In genomic region chr7:156791241-156791640, GRCh38 we compare ENCODE assay signal across 20 cellular contexts.
"Had no signal": no experiment of that assay in that cellular context is flagged by ENCODE, and none has a peak within 500 bp of the region (broad histone marks: within the 10 kb centered on the region; RNA-seq: fewer than 3 reads in every experiment).

No MANE protein-coding gene starts in this region.

- H3K27me3 Mint-ChIP-seq: activated naive CD8-positive, alpha-beta T cell treated with anti-CD3 and anti-CD28 coated beads, Interleukin-2, amount 50 U/mL, for 24 hours; natural killer cell treated with Interleukin-12 subunit alpha and Interleukin-12 subunit beta and Interleukin-15 and Interleukin-18, amount 100 ng/mL, for 72 hours; stimulated activated naive CD8-positive, alpha-beta T cell treated with anti-CD3 and anti-CD28 coated beads, Interleukin-15, Interleukin-2, amounts not matched to agents 100 ng/mL and 50 ng/mL, for 24 hours; T-helper 17 cell had no signal

- H3K9me3 ChIP-seq: left lung, prostate gland, spleen, tibial nerve had no signal

- H3K27ac ChIP-seq: epithelial cell of prostate, left lung, prostate gland, spleen, tibial nerve had no signal

- H3K4me1 ChIP-seq: left lung, prostate gland, spleen had no signal

- DNase-seq: activated CD4-positive, alpha-beta T cell treated with anti-CD3 and anti-CD28 coated beads for 4 hours; activated CD4-positive, alpha-beta T cell treated with anti-CD3 and anti-CD28 coated beads, Interleukin-2, amount 50 U/mL, for 48 hours; activated CD4-positive, CD25-positive, alpha-beta regulatory T cell; activated effector memory CD4-positive, alpha-beta T cell treated with anti-CD3 and anti-CD28 coated beads, Interleukin-2, amount 50 U/mL, for 16 hours; activated naive CD4-positive, alpha-beta T cell treated with anti-CD3 and anti-CD28 coated beads, Interleukin-2, amount 50 U/mL, for 16 hours; activated naive CD8-positive, alpha-beta T cell treated with anti-CD3 and anti-CD28 coated beads, Interleukin-2, amount 50 U/mL, for 24 hours; cortex of kidney; effector memory CD4-positive, alpha-beta T cell; foreskin fibroblast; kidney glomerular epithelial cell; left lung; spleen; stimulated activated CD4-positive, alpha-beta T cell treated with anti-CD3 and anti-CD28 coated beads, Interleukin-4, amount 100 ng/mL, for 1 hour; SW 1271; T-helper 17 cell had no signal

- H3K4me1 Mint-ChIP-seq: activated naive CD8-positive, alpha-beta T cell treated with anti-CD3 and anti-CD28 coated beads, Interleukin-2, amount 50 U/mL, for 24 hours had no signal

- ATAC-seq: activated naive CD8-positive, alpha-beta T cell treated with anti-CD3 and anti-CD28 coated beads, Interleukin-2, amount 50 U/mL, for 24 hours; left lung; natural killer cell treated with Interleukin-12 subunit alpha and Interleukin-12 subunit beta and Interleukin-15 and Interleukin-18, amount 100 ng/mL, for 72 hours; T-helper 17 cell had no signal

- H3K27me3 ChIP-seq: left lung, spleen, tibial nerve had no signal

- H3K9me3 Mint-ChIP-seq: activated naive CD8-positive, alpha-beta T cell treated with anti-CD3 and anti-CD28 coated beads, Interleukin-2, amount 50 U/mL, for 24 hours; natural killer cell treated with Interleukin-12 subunit alpha and Interleukin-12 subunit beta and Interleukin-15 and Interleukin-18, amount 100 ng/mL, for 72 hours; stimulated activated naive CD8-positive, alpha-beta T cell treated with anti-CD3 and anti-CD28 coated beads, Interleukin-15, Interleukin-2, amounts not matched to agents 100 ng/mL and 50 ng/mL, for 24 hours had no signal

- H3K36me3 ChIP-seq: prostate gland had no signal

- H3K4me3 ChIP-seq: left lung, prostate gland, spleen, tibial nerve had no signal

- H3K4me3 Mint-ChIP-seq: activated naive CD8-positive, alpha-beta T cell treated with anti-CD3 and anti-CD28 coated beads, Interleukin-2, amount 50 U/mL, for 24 hours; natural killer cell treated with Interleukin-12 subunit alpha and Interleukin-12 subunit beta and Interleukin-15 and Interleukin-18, amount 100 ng/mL, for 72 hours; stimulated activated naive CD8-positive, alpha-beta T cell treated with anti-CD3 and anti-CD28 coated beads, Interleukin-15, Interleukin-2, amounts not matched to agents 100 ng/mL and 50 ng/mL, for 24 hours; T-helper 17 cell had no signal

- H3K27ac Mint-ChIP-seq: activated naive CD8-positive, alpha-beta T cell treated with anti-CD3 and anti-CD28 coated beads, Interleukin-2, amount 50 U/mL, for 24 hours; natural killer cell treated with Interleukin-12 subunit alpha and Interleukin-12 subunit beta and Interleukin-15 and Interleukin-18, amount 100 ng/mL, for 72 hours; stimulated activated naive CD8-positive, alpha-beta T cell treated with anti-CD3 and anti-CD28 coated beads, Interleukin-15, Interleukin-2, amounts not matched to agents 100 ng/mL and 50 ng/mL, for 24 hours; T-helper 17 cell had no signal
